ENCODE assay signal across 27 cellular contexts in the genomic region with DNA sequence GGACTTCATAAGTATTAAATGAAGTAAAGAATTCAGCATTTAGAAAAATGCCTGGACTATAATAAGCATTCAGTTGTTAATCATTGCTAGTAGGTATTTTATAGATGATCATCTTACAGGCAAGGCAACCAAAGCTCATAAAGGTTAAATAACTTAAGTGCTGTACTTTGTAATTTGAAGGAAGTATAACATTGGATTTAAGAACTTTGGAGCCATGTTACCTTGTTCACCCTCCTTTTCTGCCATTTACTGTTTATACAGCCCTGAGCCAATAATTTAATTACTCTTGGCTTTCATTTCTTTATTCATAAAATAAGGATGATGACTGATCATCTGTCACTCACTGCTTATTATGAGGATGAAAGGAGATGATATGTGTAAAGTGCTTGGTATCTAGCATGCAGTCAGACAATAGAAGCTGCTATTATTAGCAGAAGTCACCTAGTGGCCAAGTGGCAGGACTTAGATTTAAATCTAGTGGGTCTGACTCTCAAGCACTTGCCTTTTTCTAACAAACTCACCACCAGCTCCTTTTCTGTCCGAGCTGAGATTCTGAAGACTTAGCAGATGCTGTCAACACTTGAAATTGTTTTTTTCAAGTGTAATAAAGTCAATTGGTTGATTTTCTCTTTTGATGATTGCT. TPM values are rescaled to one million over a fixed set of nuclear protein-coding genes. Genes with fewer than 3 reads are reported as not detected.
DNase-seq lines count a peak whose midpoint lies in the region; ATAC-seq and TF ChIP-seq lines count a peak whose summit lies in the region.
"Had no signal": no experiment of that assay in that cellular context is flagged by ENCODE, and none has a peak within 500 bp of the region (broad histone marks: within the 10 kb centered on the region; RNA-seq: fewer than 3 reads in every experiment).

No MANE protein-coding gene starts in this region.

- H3K36me3 ChIP-seq in GM23248 (ENCODE audit: low read depth) (no peaks in the 10 kb centered on the region), lower lobe of right lung (no peaks in the 10 kb centered on the region)
- H3K36me3 ChIP-seq: prostate gland, tibial nerve had no signal

- H3K9ac ChIP-seq in GM23248, result no peak overlapping the region

- peaks cover 7% of the 10 kb centered on the region for H3K4me1 Mint-ChIP-seq in Calu3 (ENCODE audit: low read depth, unreplicated experiment)
- H3K4me1 Mint-ChIP-seq: activated naive CD4-positive, alpha-beta T cell treated with anti-CD3 and anti-CD28 coated beads, Interleukin-2, amount 50 U/mL, for 24 hours; CD4-positive, alpha-beta memory T cell; IgD-negative memory B cell; mesothelial cell of epicardium had no signal

- no peak overlapping the region for H3K27ac Mint-ChIP-seq in Calu3 (ENCODE audit: unreplicated experiment)
- H3K27ac Mint-ChIP-seq: activated naive CD4-positive, alpha-beta T cell treated with anti-CD3 and anti-CD28 coated beads, Interleukin-2, amount 50 U/mL, for 24 hours; CD4-positive, alpha-beta memory T cell; IgD-negative memory B cell; mesothelial cell of epicardium; natural killer cell treated with Interleukin-12 subunit alpha and Interleukin-12 subunit beta and Interleukin-15 and Interleukin-18, amount 100 ng/mL, for 72 hours had no signal

- no peak overlapping the region for H3K4me3 ChIP-seq in GM23248
- H3K4me3 ChIP-seq in lower lobe of right lung, result no peak overlapping the region
- H3K4me3 ChIP-seq: prostate gland, tibial nerve had no signal

- H3K9me3 ChIP-seq in GM23248 (ENCODE audit: low read depth) (no peaks in the 10 kb centered on the region), lower lobe of right lung (no peaks in the 10 kb centered on the region)
- H3K9me3 ChIP-seq: prostate gland, tibial nerve had no signal

- no peak overlapping the region for H3K4me3 Mint-ChIP-seq in Calu3 (ENCODE audit: low read depth, unreplicated experiment)
- H3K4me3 Mint-ChIP-seq: activated naive CD4-positive, alpha-beta T cell treated with anti-CD3 and anti-CD28 coated beads, Interleukin-2, amount 50 U/mL, for 24 hours; activated T-cell treated with anti-CD3 and anti-CD28 coated beads, Interleukin-2, amount 50 U/mL, for 4 hours; CD4-positive, alpha-beta memory T cell; IgD-negative memory B cell; mesothelial cell of epicardium; natural killer cell treated with Interleukin-12 subunit alpha and Interleukin-12 subunit beta and Interleukin-15 and Interleukin-18, amount 100 ng/mL, for 72 hours had no signal

- CTCF ChIA-PET in Calu3 (lab: Charles Lee), result interaction anchor here (0.6 to 1.9 kb wide), 8 partner anchors 9 to 1500 kb away, joined by 3 to 6 read pairs (median 3); partner anchors contain the start of gene HNF1B

- H3K4me2 ChIP-seq in GM23248 (ENCODE audit: unreplicated experiment), result no peak overlapping the region

- DNase-seq in Calu3 (no peak), GM23248 (peak; percentile 11), RKO (ENCODE audit: low spot score) (peak; percentile 17), foreskin keratinocyte (no peak), NCI-H1105 treated with DMSO at 0.1 percent for 48 hours (lab: John Stamatoyannopoulos, UW) (no peak), lower lobe of right lung (no peak), COLO829 (ENCODE audit: low spot score) (no peak)
- DNase-seq in activated T-cell treated with anti-CD3 and anti-CD28 coated beads, Interleukin-2, amount 50 U/mL, for 48 hours, result no peak
- DNase-seq: activated CD8-positive, alpha-beta memory T cell treated with anti-CD3 and anti-CD28 coated beads for 24 hours; activated T-cell treated with anti-CD3 and anti-CD28 coated beads, Interleukin-2, amount 50 U/mL, for 4 hours; aorta; CD4-positive, alpha-beta memory T cell; DND-41; effector memory CD4-positive, alpha-beta T cell; NCI-H1694; NCI-H2227 treated with DMSO at 0.1 percent for 48 hours; NK-92 treated with Interleukin-12 subunit alpha and Interleukin-12 subunit beta, amount 100 ng/mL, for 24 hours; stimulated activated CD4-positive, alpha-beta T cell treated with anti-CD3 and anti-CD28 coated beads, Interleukin-2, amount 100 ng/mL, for 24 hours; stimulated activated naive CD4-positive, alpha-beta T cell had no signal

- in situ Hi-C loops in GM23248 (cut with MboI), result no loop called here

- no TSS peak for BruUV-seq in Calu3 (replicated peaks; lab: Mats Ljungman, UMichigan)

- H3K9me3 Mint-ChIP-seq in Calu3 (ENCODE audit: low read depth, unreplicated experiment), result no peaks in the 10 kb centered on the region
- H3K9me3 Mint-ChIP-seq: activated naive CD4-positive, alpha-beta T cell treated with anti-CD3 and anti-CD28 coated beads, Interleukin-2, amount 50 U/mL, for 24 hours; activated T-cell treated with anti-CD3 and anti-CD28 coated beads, Interleukin-2, amount 50 U/mL, for 4 hours; CD4-positive, alpha-beta memory T cell; IgD-negative memory B cell; mesothelial cell of epicardium; natural killer cell treated with Interleukin-12 subunit alpha and Interleukin-12 subunit beta and Interleukin-15 and Interleukin-18, amount 100 ng/mL, for 72 hours had no signal

- H3K27me3 ChIP-seq in GM23248 (replicated peaks; ENCODE audit: insufficient read depth) (no peaks in the 10 kb centered on the region), foreskin keratinocyte (no peaks in the 10 kb centered on the region), lower lobe of right lung (ENCODE audit: low read depth) (no peaks in the 10 kb centered on the region)
- H3K27me3 ChIP-seq: tibial nerve had no signal

- H3F3A ChIP-seq in GM23248 (ENCODE audit: insufficient read depth), result no peaks in the 10 kb centered on the region

- TF ChIP-seq CTCF in Calu3 (IDR thresholded peaks at IDR 0.05; ENCODE audit: unreplicated experiment) (peak; percentile 12), foreskin keratinocyte (conservative IDR thresholded peaks at IDR 0.05) (peak; percentile 23), lower lobe of right lung (IDR thresholded peaks at IDR 0.05) (no peak)

- 13 to 25% methylated on average over 1 of the region's 1 CpG for WGBS in GM23248 (ENCODE audit: low coverage in 1 of 2, low lambda C conversion rate in 2 of 2, missing lambda C conversion rate in 2 of 2), 2 experiments

- no peaks in the 10 kb centered on the region for H3K4me1 ChIP-seq in GM23248 (ENCODE audit: insufficient read depth)
- no peaks in the 10 kb centered on the region for H3K4me1 ChIP-seq in foreskin keratinocyte
- H3K4me1 ChIP-seq in lower lobe of right lung, result no peaks in the 10 kb centered on the region
- H3K4me1 ChIP-seq: prostate gland, tibial nerve had no signal

- intact Hi-C loops in Calu3 (cut with micrococcal nuclease; ENCODE audit: unreplicated experiment), result no loop called here
- intact Hi-C loops in lower lobe of right lung (cut with DNase I), result no loop called here

- no peaks in the 10 kb centered on the region for H4K20me1 ChIP-seq in GM23248 (ENCODE audit: insufficient read depth)

- no peaks in the 10 kb centered on the region for H3K27me3 Mint-ChIP-seq in Calu3 (ENCODE audit: unreplicated experiment)
- H3K27me3 Mint-ChIP-seq: activated naive CD4-positive, alpha-beta T cell treated with anti-CD3 and anti-CD28 coated beads, Interleukin-2, amount 50 U/mL, for 24 hours; IgD-negative memory B cell had no signal

- H3K9me2 ChIP-seq in GM23248 (ENCODE audit: insufficient read depth), result no peaks in the 10 kb centered on the region

- no peaks in the 10 kb centered on the region for H3K36me3 Mint-ChIP-seq in Calu3 (ENCODE audit: insufficient read depth, unreplicated experiment)
- H3K36me3 Mint-ChIP-seq: activated naive CD4-positive, alpha-beta T cell treated with anti-CD3 and anti-CD28 coated beads, Interleukin-2, amount 50 U/mL, for 24 hours; CD4-positive, alpha-beta memory T cell; IgD-negative memory B cell; mesothelial cell of epicardium; natural killer cell treated with Interleukin-12 subunit alpha and Interleukin-12 subunit beta and Interleukin-15 and Interleukin-18, amount 100 ng/mL, for 72 hours had no signal

- H3K27ac ChIP-seq in GM23248, result no peak overlapping the region
- no peak overlapping the region for H3K27ac ChIP-seq in foreskin keratinocyte
- no peak overlapping the region for H3K27ac ChIP-seq in lower lobe of right lung
- H3K27ac ChIP-seq: prostate gland, tibial nerve had no signal

- no peaks in the 10 kb centered on the region for H3K79me2 ChIP-seq in GM23248 (ENCODE audit: insufficient read depth)

- H2AFZ ChIP-seq in GM23248, result no peak overlapping the region

- ATAC-seq in foreskin keratinocyte, result no peak
- no peak for ATAC-seq in lower lobe of right lung
- ATAC-seq: activated CD4-positive, CD25-positive, alpha-beta regulatory T cell treated with anti-CD3 and anti-CD28 coated beads, Interleukin-2, amount 50 U/mL, for 24 hours; activated T-cell treated with anti-CD3 and anti-CD28 coated beads, Interleukin-2, amount 50 U/mL, for 4 hours; left lobe of liver; natural killer cell treated with Interleukin-12 subunit alpha and Interleukin-12 subunit beta and Interleukin-15 and Interleukin-18, amount 100 ng/mL, for 72 hours had no signal

RNA-seq across cellular contexts. Expression of gene DDX52, which starts 18.2 kb away (rescaled TPM):
- 137 and 141 TPM in 2 replicates for total RNA-seq in Calu3 (2022)
- 26.7 and 34.7 TPM in 2 replicates for total RNA-seq in GM23248 (2014; rRNA removed; shearing (Covaris generic))
- 23.5 and 26.1 TPM in 2 replicates for polyA plus RNA-seq in GM23248 (2016; fragmentation: Nextera tagmentation; extraction: Ambion mirVana)
- 29.6 and 30.5 TPM in 2 replicates for total RNA-seq in foreskin keratinocyte
- polyA plus RNA-seq in foreskin keratinocyte, result 13.0 and 14.9 TPM in 2 replicates
- 20.3 TPM for total RNA-seq in lower lobe of right lung

RNA-seq across cellular contexts. Expression of gene SYNRG, which starts 52.3 kb away (rescaled TPM):
- total RNA-seq in Calu3 (2022), result 127 and 130 TPM in 2 replicates
- 5.6 TPM in 2 replicates for total RNA-seq in GM23248 (2014; rRNA removed; shearing (Covaris generic))
- 12.1 and 13.1 TPM in 2 replicates for polyA plus RNA-seq in GM23248 (2016; fragmentation: Nextera tagmentation; extraction: Ambion mirVana)
- total RNA-seq in foreskin keratinocyte, result 12.3 TPM in 2 replicates
- polyA plus RNA-seq in foreskin keratinocyte, result 2.9 TPM in 2 replicates
- total RNA-seq in lower lobe of right lung, result 39.7 TPM

Comparison
In these comparisons a context has a peak if more than half of its experiments do, and no peak if none do; other contexts are left out.
1. DNase-seq: peak in GM23248 (single experiment) and RKO (single experiment); none in Calu3 (single experiment), foreskin keratinocyte (0 of 2), activated T-cell treated with anti-CD3 and anti-CD28 coated beads, Interleukin-2, amount 50 U/mL, for 48 hours (0 of 2), NCI-H1105 treated with DMSO at 0.1 percent for 48 hours (single experiment), lower lobe of right lung (single experiment) and COLO829 (single experiment).